ENCODE assay signal across 8 cellular contexts in genomic region chr17:5419959-5420653, GRCh38. TPM values are rescaled to one million over a fixed set of nuclear protein-coding genes. Genes with fewer than 3 reads are reported as not detected.
A peak's percentile ranks its signal among the peaks of the same experiment; 100 is the strongest.
DNase-seq lines count a peak whose midpoint lies in the region; ATAC-seq and TF ChIP-seq lines count a peak whose summit lies in the region.

RPAIN (plus strand) TSS chr17:5420182; CDS start chr17:5420211, 29 bp downstream.

- ATAC-seq in GM21423 (IDR thresholded peaks at IDR 0.05; ENCODE audit: unreplicated experiment) (peak; percentile 47), PC-3 (peak; percentile 73)
- ATAC-seq in activated T-cell treated with anti-CD3 and anti-CD28 coated beads, Interleukin-2, amount 50 U/mL, for 4 hours = peak; percentile 69
- ATAC-seq in naive thymus-derived CD4-positive, alpha-beta T cell = peak; percentile 81

- H3K79me2 ChIP-seq in PC-3 (ENCODE audit: low read length) = peaks cover 62% of the 10 kb centered on the region

- H3K36me3 ChIP-seq in HUES64 (ENCODE audit: insufficient read depth, low read length) (peaks cover 65% of the 10 kb centered on the region), PC-3 (ENCODE audit: low read depth, low read length) (peaks cover 13% of the 10 kb centered on the region; the same call in 1 of the 2 replicates), esophagus squamous epithelium (peaks cover 0 to 65% (median 5%) of the 10 kb centered on the region in 3 donors)
- peaks cover 11 to 44% (median 25%) of the 10 kb centered on the region in 3 experiments for H3K36me3 ChIP-seq in naive thymus-derived CD4-positive, alpha-beta T cell (ENCODE audit: control insufficient read depth in 2 of 3, insufficient read depth in 3 of 3, low read length in 3 of 3)

- under 1% methylated on average over 40 of the region's 41 CpGs for WGBS in HUES64
- WGBS in esophagus squamous epithelium, 2 donors = 0 to 1% methylated on average over 21 to 24 of the region's 41 CpGs

- H3K4me1 Mint-ChIP-seq in activated T-cell treated with anti-CD3 and anti-CD28 coated beads, Interleukin-2, amount 50 U/mL, for 4 hours (ENCODE audit: low read depth) = peaks cover 50% of the 10 kb centered on the region
- H3K4me1 Mint-ChIP-seq in naive thymus-derived CD4-positive, alpha-beta T cell = peaks cover 16 to 61% (median 45%) of the 10 kb centered on the region in 7 donors

- no peaks in the 10 kb centered on the region for H3K9me3 Mint-ChIP-seq in activated T-cell treated with anti-CD3 and anti-CD28 coated beads, Interleukin-2, amount 50 U/mL, for 4 hours
- H3K9me3 Mint-ChIP-seq in naive thymus-derived CD4-positive, alpha-beta T cell = peaks cover 0 to 4% (median 0%) of the 10 kb centered on the region in 11 donors

- H3K36me3 Mint-ChIP-seq in activated T-cell treated with anti-CD3 and anti-CD28 coated beads, Interleukin-2, amount 50 U/mL, for 4 hours (ENCODE audit: insufficient read depth) = peaks cover 15% of the 10 kb centered on the region
- H3K36me3 Mint-ChIP-seq in naive thymus-derived CD4-positive, alpha-beta T cell = peaks cover 4 to 25% (median 15%) of the 10 kb centered on the region in 5 donors

- peak in 3 of 4 donors; percentile 67 to 70 (median 68) for TF ChIP-seq POLR2A in esophagus squamous epithelium (IDR thresholded peaks at IDR 0.05)

- H3K4me1 ChIP-seq in HUES64 (ENCODE audit: insufficient read depth, low read length) (peaks cover 7% of the 10 kb centered on the region; the same call in 1 of the 2 replicates), PC-3 (ENCODE audit: insufficient read depth, low read length) (peaks cover 31% of the 10 kb centered on the region), esophagus squamous epithelium (peaks cover 25 to 61% (median 33%) of the 10 kb centered on the region in 3 donors)
- H3K4me1 ChIP-seq in naive thymus-derived CD4-positive, alpha-beta T cell (ENCODE audit: control insufficient read depth in 2 of 2, insufficient read depth in 2 of 2, low read length in 2 of 2) = peaks cover 26% of the 10 kb centered on the region in 2 donors

- H3K4me2 ChIP-seq in PC-3 (ENCODE audit: low read length) = peak within 1 kb of the TSS; percentile 87

- H4K20me1 ChIP-seq in PC-3 (ENCODE audit: low read length) = 0 out of 2 replicates have a peak, but pooled peaks cover 5% of the 10 kb centered on the region

- H3K4me3 ChIP-seq in HUES64 (ENCODE audit: low read length) (peak within 1 kb of the TSS; percentile 89), PC-3 (ENCODE audit: low read length) (peak within 1 kb of the TSS; percentile 81), esophagus squamous epithelium (peak within 1 kb of the TSS; percentile 56 to 88 (median 77))
- H3K4me3 ChIP-seq in naive thymus-derived CD4-positive, alpha-beta T cell (ENCODE audit: low read length) = peak within 1 kb of the TSS; percentile 93

- POLR2A ChIA-PET in PC-3 (lab: Charles Lee; ENCODE audit: unreplicated experiment) = interaction anchor here (1.3 kb wide), 1 partner anchor 19 kb away, joined by 3 read pairs; the partner anchor contains the start of gene C1QBP
- POLR2A ChIA-PET in naive thymus-derived CD4-positive, alpha-beta T cell (lab: Charles Lee) = interaction anchor here (0.7 to 2.2 kb wide), 9 partner anchors 17 to 378 kb away, joined by 3 to 46 read pairs (median 5); partner anchors contain the start of genes C1QBP, DERL2, MIS12 and ZNF594

- H3K27me3 Mint-ChIP-seq in activated T-cell treated with anti-CD3 and anti-CD28 coated beads, Interleukin-2, amount 50 U/mL, for 4 hours (ENCODE audit: low read depth) = no peaks in the 10 kb centered on the region
- H3K27me3 Mint-ChIP-seq in naive thymus-derived CD4-positive, alpha-beta T cell = peaks cover 0 to 2% (median 0%) of the 10 kb centered on the region in 5 donors

- DNase-seq in D341Med (ENCODE audit: low spot score) (peak; percentile 83), PC-3 (peak; percentile 78), esophagus squamous epithelium (lab: John Stamatoyannopoulos, UW) (peak; percentile 43)
- DNase-seq in activated T-cell treated with anti-CD3 and anti-CD28 coated beads, Interleukin-2, amount 50 U/mL, for 4 hours = peak; percentile 75
- peak in 6 of 9 donors; percentile 83 to 90 (median 88) for DNase-seq in naive thymus-derived CD4-positive, alpha-beta T cell
- peak; percentile 80 to 98 (median 94) for DNase-seq in stimulated activated naive CD4-positive, alpha-beta T cell (lab: John Stamatoyannopoulos, UW)

- no peak for TF ChIP-seq CTCF in PC-3 (conservative IDR thresholded peaks at IDR 0.05; ENCODE audit: low read depth, low read length)
- TF ChIP-seq CTCF in esophagus squamous epithelium (IDR thresholded peaks at IDR 0.05) = no peak

- H3K27me3 ChIP-seq in HUES64 (ENCODE audit: insufficient read depth, low read length) (no peaks in the 10 kb centered on the region), PC-3 (ENCODE audit: low read length) (no peaks in the 10 kb centered on the region), esophagus squamous epithelium (no peaks in the 10 kb centered on the region)
- H3K27me3 ChIP-seq in naive thymus-derived CD4-positive, alpha-beta T cell (ENCODE audit: control insufficient read depth in 2 of 2, insufficient read depth in 2 of 2, low read length in 2 of 2) = no peaks in the 10 kb centered on the region

- H3K27ac ChIP-seq in HUES64 (ENCODE audit: low read depth, low read length) = peak within 1 kb of the TSS; percentile 85
- H3K27ac ChIP-seq in PC-3 (ENCODE audit: low read length) = peak within 1 kb of the TSS; percentile 79
- H3K27ac ChIP-seq in esophagus squamous epithelium = peak within 1 kb of the TSS; percentile 85 to 97 (median 90)
- peak within 1 kb of the TSS; percentile 94 for H3K27ac ChIP-seq in naive thymus-derived CD4-positive, alpha-beta T cell (ENCODE audit: low read depth, low read length)

- no peaks in the 10 kb centered on the region for H3K9me2 ChIP-seq in PC-3 (replicated peaks; ENCODE audit: low read length)

- peak within 1 kb of the TSS; percentile 85 for H2AFZ ChIP-seq in PC-3 (ENCODE audit: low read length)

- intact Hi-C loops in PC-3 (cut with micrococcal nuclease) = no loop called here
- intact Hi-C loops in esophagus squamous epithelium (cut with DNase I) = no loop called here
- intact Hi-C loops in naive thymus-derived CD4-positive, alpha-beta T cell (cut with micrococcal nuclease) = loop anchor here (1.0 to 5.0 kb wide), 13 partner anchors 19 to 1812 kb away; partner anchors contain the start of genes C1QBP (in 2 of the 2), DERL2 (in 2 of the 2), MIS12 (in 2 of the 2) and PFN1 (in 2 of the 2)

- peak within 1 kb of the TSS; percentile 99 for H3K4me3 Mint-ChIP-seq in activated T-cell treated with anti-CD3 and anti-CD28 coated beads, Interleukin-2, amount 50 U/mL, for 4 hours
- peak within 1 kb of the TSS; percentile 93 to 100 (median 98) for H3K4me3 Mint-ChIP-seq in naive thymus-derived CD4-positive, alpha-beta T cell

- TSS peak; percentile 61 for BruUV-seq in PC-3 (replicated peaks; lab: Mats Ljungman, UMichigan)

- no peaks in the 10 kb centered on the region for H3F3A ChIP-seq in PC-3 (ENCODE audit: low read length, unreplicated experiment)

- H3K27ac Mint-ChIP-seq in naive thymus-derived CD4-positive, alpha-beta T cell = peak within 1 kb of the TSS; percentile 89 to 100 (median 99)

- CTCF ChIA-PET in PC-3 (lab: Charles Lee) = interaction anchor here (1.0 kb wide), 1 partner anchor 19 kb away, joined by 5 read pairs; the partner anchor contains the start of gene C1QBP
- CTCF ChIA-PET in naive thymus-derived CD4-positive, alpha-beta T cell (lab: Charles Lee) = interaction anchor here (0.6 to 1.2 kb wide), 2 partner anchors 19 to 34 kb away, joined by 3 to 9 read pairs; partner anchors contain the start of gene C1QBP

- H3K9me3 ChIP-seq in HUES64 (ENCODE audit: insufficient read depth, low read depth, low read length) (no peaks in the 10 kb centered on the region), PC-3 (ENCODE audit: low read length) (no peaks in the 10 kb centered on the region), esophagus squamous epithelium (no peaks in the 10 kb centered on the region)
- no peaks in the 10 kb centered on the region for H3K9me3 ChIP-seq in naive thymus-derived CD4-positive, alpha-beta T cell (ENCODE audit: control insufficient read depth in 2 of 3, low read length in 3 of 3)

- H3K9ac ChIP-seq in HUES64 (ENCODE audit: low read depth, low read length) (peak within 1 kb of the TSS; percentile 96), PC-3 (ENCODE audit: low read length) (peak within 1 kb of the TSS; percentile 92)

RNA-seq across cellular contexts. Expression of gene RPAIN, which starts in this region (rescaled TPM):
- 45.6 TPM for polyA plus RNA-seq in HUES64 (2013, experiment 1 of 2)
- polyA plus RNA-seq in HUES64 (2013, experiment 2 of 2) = 47.2 TPM
- 46.1 and 47.9 TPM in 2 replicates for total RNA-seq in PC-3 (2014; rRNA removed)
- 10 to 100 TPM; 68.5 to 81.5 (median 76.2) TPM for total RNA-seq in activated T-cell treated with anti-CD3 and anti-CD28 coated beads, Interleukin-2, amount 50 U/mL, for 4 hours
- total RNA-seq in esophagus squamous epithelium = 10 to 100 TPM; 22.4 to 37.4 (median 29.8) TPM
- 10 to 100 TPM; 54.2 to 81.1 (median 75.1) TPM for total RNA-seq in naive thymus-derived CD4-positive, alpha-beta T cell
- 10 to 100 TPM; 30.4 to 35.8 TPM for polyA plus RNA-seq in naive thymus-derived CD4-positive, alpha-beta T cell

Comparison
In these comparisons a context has a peak if more than half of its experiments do, and no peak if none do; other contexts are left out.
1. Peak in every context shown above with its lines: DNase-seq, ATAC-seq, H3K4me3 ChIP-seq and H3K27ac ChIP-seq.
2. DNase-seq: peak in every context shown above with its lines; median percentile 94 in stimulated activated naive CD4-positive, alpha-beta T cell; 88 in naive thymus-derived CD4-positive, alpha-beta T cell; 83 in D341Med; 78 in PC-3; 75 in activated T-cell treated with anti-CD3 and anti-CD28 coated beads, Interleukin-2, amount 50 U/mL, for 4 hours; 43 in esophagus squamous epithelium.
3. intact Hi-C loops: an anchor here in naive thymus-derived CD4-positive, alpha-beta T cell (1.0 to 5.0 kb wide); none called in PC-3 and esophagus squamous epithelium.